Comparison of ENCODE assay signal across 1 cellular context in genomic region chr11:119030329-119031047, GRCh38.
TF ChIP-seq lines count a peak whose summit lies in the region.

Gene SLC37A4 (minus strand): TSS chr11:119030877.

TF ChIP-seq in HepG2, 621 proteins besides CTCF, POLR2A, EP300 and RAD21 (continued from another document and continues in another):
- TF ChIP-seq, protein P1, sequence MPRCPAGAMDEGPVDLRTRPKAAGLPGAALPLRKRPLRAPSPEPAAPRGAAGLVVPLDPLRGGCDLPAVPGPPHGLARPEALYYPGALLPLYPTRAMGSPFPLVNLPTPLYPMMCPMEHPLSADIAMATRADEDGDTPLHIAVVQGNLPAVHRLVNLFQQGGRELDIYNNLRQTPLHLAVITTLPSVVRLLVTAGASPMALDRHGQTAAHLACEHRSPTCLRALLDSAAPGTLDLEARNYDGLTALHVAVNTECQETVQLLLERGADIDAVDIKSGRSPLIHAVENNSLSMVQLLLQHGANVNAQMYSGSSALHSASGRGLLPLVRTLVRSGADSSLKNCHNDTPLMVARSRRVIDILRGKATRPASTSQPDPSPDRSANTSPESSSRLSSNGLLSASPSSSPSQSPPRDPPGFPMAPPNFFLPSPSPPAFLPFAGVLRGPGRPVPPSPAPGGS (CRISPR knock-in tag; IDR thresholded peaks at IDR 0.05), result peak; percentile 79
- TF ChIP-seq ZNF207 (IDR thresholded peaks at IDR 0.05; ENCODE audit: borderline replicate concordance) (no peak), ZNF543 (CRISPR knock-in tag; IDR thresholded peaks at IDR 0.05) (0 out of 2 replicates have a peak, but pooled peaks have one; percentile 41), TAF1 (CRISPR knock-in tag; IDR thresholded peaks at IDR 0.05) (peak; percentile 64), ZNF501 (CRISPR knock-in tag; IDR thresholded peaks at IDR 0.05) (peak; percentile 35; the same call in 1 of the 2 replicates), ZNF83 (CRISPR knock-in tag; IDR thresholded peaks at IDR 0.05; ENCODE audit: borderline replicate concordance) (0 out of 2 replicates have a peak, but pooled peaks have one; percentile 47), TGIF2 (CRISPR knock-in tag; IDR thresholded peaks at IDR 0.05) (peak; percentile 78; the same call in 1 of the 2 replicates), CSRNP1 (CRISPR knock-in tag; IDR thresholded peaks at IDR 0.05) (peak; percentile 69; the same call in 1 of the 2 replicates), RBM39 (IDR thresholded peaks at IDR 0.05; ENCODE audit: low read depth, low read length, poor library complexity, severe bottlenecking) (peak; percentile 66), TAF15 (IDR thresholded peaks at IDR 0.05; ENCODE audit: low read depth, low read length, poor library complexity, severe bottlenecking) (no peak), HOXA3 (CRISPR knock-in tag; IDR thresholded peaks at IDR 0.05) (peak; percentile 84; the same call in 1 of the 2 replicates), ZNF768 (CRISPR knock-in tag; IDR thresholded peaks at IDR 0.05) (no peak; the same call in 1 of the 2 replicates), POGK (CRISPR knock-in tag; conservative IDR thresholded peaks at IDR 0.05) (peak; percentile 92), ELF3 (CRISPR knock-in tag; IDR thresholded peaks at IDR 0.05) (peak; percentile 85), ZSCAN21 (CRISPR knock-in tag; IDR thresholded peaks at IDR 0.05; ENCODE audit: borderline replicate concordance) (peak; percentile 87; the same call in 1 of the 2 replicates), NFIC (IDR thresholded peaks at IDR 0.05; ENCODE audit: low read length) (no peak), ZNF75D (CRISPR knock-in tag; IDR thresholded peaks at IDR 0.05; ENCODE audit: borderline replicate concordance) (no peak), ZBTB21 (CRISPR knock-in tag; IDR thresholded peaks at IDR 0.05) (no peak), SYNCRIP (IDR thresholded peaks at IDR 0.05; ENCODE audit: insufficient read depth, low read depth, low read length) (no peak), ZBTB43 (CRISPR knock-in tag; conservative IDR thresholded peaks at IDR 0.05) (peak; percentile 73; the same call in 1 of the 2 replicates), ZBTB44 (CRISPR knock-in tag; IDR thresholded peaks at IDR 0.05) (peak; percentile 75; the same call in 1 of the 2 replicates), ZNF773 (CRISPR knock-in tag; IDR thresholded peaks at IDR 0.05; ENCODE audit: borderline replicate concordance) (no peak), MLX (CRISPR knock-in tag; IDR thresholded peaks at IDR 0.05) (peak; percentile 84), MTA1 (CRISPR knock-in tag; IDR thresholded peaks at IDR 0.05; ENCODE audit: borderline replicate concordance) (no peak), ZNF460 (CRISPR knock-in tag; IDR thresholded peaks at IDR 0.05; ENCODE audit: borderline replicate concordance) (no peak), ZNF598 (CRISPR knock-in tag; IDR thresholded peaks at IDR 0.05; ENCODE audit: borderline replicate concordance) (no peak), SNRNP70 (IDR thresholded peaks at IDR 0.05; ENCODE audit: low read depth, low read length) (no peak), HBP1 (CRISPR knock-in tag; IDR thresholded peaks at IDR 0.05; ENCODE audit: low read depth) (no peak; the same call in 1 of the 2 replicates), SIN3B (IDR thresholded peaks at IDR 0.05; ENCODE audit: low read length) (no peak), PAWR (CRISPR knock-in tag; IDR thresholded peaks at IDR 0.05; ENCODE audit: borderline replicate concordance) (no peak), RFXAP (CRISPR knock-in tag; IDR thresholded peaks at IDR 0.05; ENCODE audit: borderline replicate concordance) (peak; percentile 43; the same call in 1 of the 2 replicates), ELF4 (CRISPR knock-in tag; IDR thresholded peaks at IDR 0.05; ENCODE audit: borderline replicate concordance) (no peak), ZFP82 (CRISPR knock-in tag; IDR thresholded peaks at IDR 0.05; ENCODE audit: borderline replicate concordance) (no peak), GATA4 (IDR thresholded peaks at IDR 0.05; ENCODE audit: borderline replicate concordance, low read depth) (peak; percentile 65), GPN1 (CRISPR knock-in tag; IDR thresholded peaks at IDR 0.05; ENCODE audit: borderline replicate concordance) (no peak), SKIL (CRISPR knock-in tag; IDR thresholded peaks at IDR 0.05; ENCODE audit: borderline replicate concordance) (no peak), ESRRA (CRISPR knock-in tag; IDR thresholded peaks at IDR 0.05; ENCODE audit: low read depth) (no peak; the same call in 1 of the 2 replicates), ZNF574 (CRISPR knock-in tag; IDR thresholded peaks at IDR 0.05) (peak; percentile 88)
- TF ChIP-seq, protein P2, sequence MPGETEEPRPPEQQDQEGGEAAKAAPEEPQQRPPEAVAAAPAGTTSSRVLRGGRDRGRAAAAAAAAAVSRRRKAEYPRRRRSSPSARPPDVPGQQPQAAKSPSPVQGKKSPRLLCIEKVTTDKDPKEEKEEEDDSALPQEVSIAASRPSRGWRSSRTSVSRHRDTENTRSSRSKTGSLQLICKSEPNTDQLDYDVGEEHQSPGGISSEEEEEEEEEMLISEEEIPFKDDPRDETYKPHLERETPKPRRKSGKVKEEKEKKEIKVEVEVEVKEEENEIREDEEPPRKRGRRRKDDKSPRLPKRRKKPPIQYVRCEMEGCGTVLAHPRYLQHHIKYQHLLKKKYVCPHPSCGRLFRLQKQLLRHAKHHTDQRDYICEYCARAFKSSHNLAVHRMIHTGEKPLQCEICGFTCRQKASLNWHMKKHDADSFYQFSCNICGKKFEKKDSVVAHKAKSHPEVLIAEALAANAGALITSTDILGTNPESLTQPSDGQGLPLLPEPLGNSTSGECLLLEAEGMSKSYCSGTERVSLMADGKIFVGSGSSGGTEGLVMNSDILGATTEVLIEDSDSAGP (CRISPR knock-in tag; IDR thresholded peaks at IDR 0.05; ENCODE audit: borderline replicate concordance), result peak; percentile 80
- TF ChIP-seq, protein P3, sequence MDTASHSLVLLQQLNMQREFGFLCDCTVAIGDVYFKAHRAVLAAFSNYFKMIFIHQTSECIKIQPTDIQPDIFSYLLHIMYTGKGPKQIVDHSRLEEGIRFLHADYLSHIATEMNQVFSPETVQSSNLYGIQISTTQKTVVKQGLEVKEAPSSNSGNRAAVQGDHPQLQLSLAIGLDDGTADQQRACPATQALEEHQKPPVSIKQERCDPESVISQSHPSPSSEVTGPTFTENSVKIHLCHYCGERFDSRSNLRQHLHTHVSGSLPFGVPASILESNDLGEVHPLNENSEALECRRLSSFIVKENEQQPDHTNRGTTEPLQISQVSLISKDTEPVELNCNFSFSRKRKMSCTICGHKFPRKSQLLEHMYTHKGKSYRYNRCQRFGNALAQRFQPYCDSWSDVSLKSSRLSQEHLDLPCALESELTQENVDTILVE (CRISPR knock-in tag; IDR thresholded peaks at IDR 0.05), result peak; percentile 91
- TF ChIP-seq, protein P4, sequence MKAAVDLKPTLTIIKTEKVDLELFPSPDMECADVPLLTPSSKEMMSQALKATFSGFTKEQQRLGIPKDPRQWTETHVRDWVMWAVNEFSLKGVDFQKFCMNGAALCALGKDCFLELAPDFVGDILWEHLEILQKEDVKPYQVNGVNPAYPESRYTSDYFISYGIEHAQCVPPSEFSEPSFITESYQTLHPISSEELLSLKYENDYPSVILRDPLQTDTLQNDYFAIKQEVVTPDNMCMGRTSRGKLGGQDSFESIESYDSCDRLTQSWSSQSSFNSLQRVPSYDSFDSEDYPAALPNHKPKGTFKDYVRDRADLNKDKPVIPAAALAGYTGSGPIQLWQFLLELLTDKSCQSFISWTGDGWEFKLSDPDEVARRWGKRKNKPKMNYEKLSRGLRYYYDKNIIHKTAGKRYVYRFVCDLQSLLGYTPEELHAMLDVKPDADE (CRISPR knock-in tag; IDR thresholded peaks at IDR 0.05), result no peak
